Comparison of ENCODE assay signal across 13 cellular contexts in genomic region chrX:102765794-102766193, GRCh38. TPM values are rescaled to one million over a fixed set of nuclear protein-coding genes. Genes with fewer than 3 reads are reported as not detected.
DNase-seq lines count a peak whose midpoint lies in the region; ATAC-seq, FAIRE-seq and TF ChIP-seq lines count a peak whose summit lies in the region.
"Had no signal": no experiment of that assay in that cellular context is flagged by ENCODE, and none has a peak within 500 bp of the region (broad histone marks: within the 10 kb centered on the region; RNA-seq: fewer than 3 reads in every experiment).

No MANE protein-coding gene starts in this region.

- H3K4me3 ChIP-seq in gastrocnemius medialis = no peak overlapping the region
- no peak overlapping the region for H3K4me3 ChIP-seq in small intestine (ENCODE audit: low read depth in 1 of 2, low read length in 2 of 2)
- H3K4me3 ChIP-seq: SJCRH30 had no signal

- no peak for TF ChIP-seq CTCF in gastrocnemius medialis (IDR thresholded peaks at IDR 0.05 in 4 of 5, conservative IDR thresholded peaks at IDR 0.05 in 1 of 5)

- H3K27ac Mint-ChIP-seq in stimulated activated naive B cell treated with anti-CD40 and anti-IgM and Interleukin-4, amounts not matched to agents 10 μg/mL and 1 μg/mL and 100 μg/mL, for 72 hours = no peak overlapping the region
- H3K27ac Mint-ChIP-seq: stimulated activated effector memory CD8-positive, alpha-beta T cell treated with anti-CD3 and anti-CD28 coated beads, Interleukin-12 subunit alpha, Interleukin-12 subunit beta, amount 100 ng/mL, for 72 hours had no signal

- H3K27ac ChIP-seq in gastrocnemius medialis (peak overlapping the region; percentile 10 to 49 (median 28)), small intestine (ENCODE audit: low read depth in 1 of 2, low read length in 1 of 2) (no peak overlapping the region)
- H3K27ac ChIP-seq: SJCRH30 had no signal

- H3K9me3 ChIP-seq in gastrocnemius medialis = no peaks in the 10 kb centered on the region
- H3K9me3 ChIP-seq in small intestine (ENCODE audit: control insufficient read depth, low read depth) = no peaks in the 10 kb centered on the region
- H3K9me3 ChIP-seq: SJCRH30 had no signal

- no peaks in the 10 kb centered on the region for H3K36me3 ChIP-seq in gastrocnemius medialis
- H3K36me3 ChIP-seq in small intestine (ENCODE audit: control insufficient read depth in 2 of 2, insufficient read depth in 2 of 2, low read length in 2 of 2) = no peaks in the 10 kb centered on the region
- H3K36me3 ChIP-seq: SJCRH30 had no signal

- peak in 1 of 2 donors; percentile 52 for ATAC-seq in gastrocnemius medialis
- ATAC-seq in stimulated activated naive B cell treated with anti-CD40 and anti-IgM and Interleukin-4, amounts not matched to agents 10 μg/mL and 1 μg/mL and 100 μg/mL, for 72 hours (replicated peaks) = no peak
- ATAC-seq: stimulated activated effector memory CD8-positive, alpha-beta T cell treated with anti-CD3 and anti-CD28 coated beads, Interleukin-12 subunit alpha, Interleukin-12 subunit beta, amount 100 ng/mL, for 72 hours had no signal

- intact Hi-C loops in gastrocnemius medialis (cut with DNase I; ENCODE audit: low total_unique reads) = no loop called here

- peak; percentile 64 for DNase-seq in EL
- peak; percentile 90 for DNase-seq in NCI-H446 treated with DMSO at 0.1 percent for 48 hours (lab: John Stamatoyannopoulos, UW)
- peak; percentile 74 for DNase-seq in fibroblast of gingiva (ENCODE audit: low read depth)
- DNase-seq in gastrocnemius medialis = peak in 1 of 2 donors; percentile 12
- DNase-seq in DMS153 treated with DMSO at 0.1 percent for 48 hours (lab: John Stamatoyannopoulos, UW; ENCODE audit: unreplicated experiment) = no peak
- DNase-seq in NCI-H2227 treated with DMSO at 0.1 percent for 48 hours (lab: John Stamatoyannopoulos, UW) = no peak
- DNase-seq in stimulated activated naive B cell treated with anti-CD40 and anti-IgM and Interleukin-4, amounts not matched to agents 10 μg/mL and 1 μg/mL and 100 μg/mL, for 72 hours = no peak
- no peak for DNase-seq in small intestine
- DNase-seq: activated T-cell treated with anti-CD3 and anti-CD28 coated beads, Interleukin-2, amount 50 U/mL, for 48 hours; NCI-H748 treated with DMSO at 0.1 percent for 48 hours; SJCRH30 had no signal

- no peaks in the 10 kb centered on the region for H3K36me3 Mint-ChIP-seq in stimulated activated naive B cell treated with anti-CD40 and anti-IgM and Interleukin-4, amounts not matched to agents 10 μg/mL and 1 μg/mL and 100 μg/mL, for 72 hours
- H3K36me3 Mint-ChIP-seq: brain had no signal

- H3K9me3 Mint-ChIP-seq in stimulated activated naive B cell treated with anti-CD40 and anti-IgM and Interleukin-4, amounts not matched to agents 10 μg/mL and 1 μg/mL and 100 μg/mL, for 72 hours = no peaks in the 10 kb centered on the region
- H3K9me3 Mint-ChIP-seq: brain; stimulated activated effector memory CD8-positive, alpha-beta T cell treated with anti-CD3 and anti-CD28 coated beads, Interleukin-12 subunit alpha, Interleukin-12 subunit beta, amount 100 ng/mL, for 72 hours had no signal

- whole genome bisulfite sequencing in small intestine, 3 donors = 53 to 73% (median 70%) methylated on average over 3 of the region's 3 CpGs

- no peaks in the 10 kb centered on the region for H3K27me3 Mint-ChIP-seq in stimulated activated naive B cell treated with anti-CD40 and anti-IgM and Interleukin-4, amounts not matched to agents 10 μg/mL and 1 μg/mL and 100 μg/mL, for 72 hours

- TF ChIP-seq POLR2A in gastrocnemius medialis (IDR thresholded peaks at IDR 0.05) = no peak

- H3K4me1 ChIP-seq in gastrocnemius medialis = peaks cover 0 to 7% of the 10 kb centered on the region in 2 donors
- H3K4me1 ChIP-seq in small intestine (ENCODE audit: control insufficient read depth in 2 of 2, insufficient read depth in 1 of 2, low read depth in 1 of 2, low read length in 1 of 2) = no peaks in the 10 kb centered on the region
- H3K4me1 ChIP-seq: SJCRH30 had no signal

- H3K4me3 Mint-ChIP-seq in stimulated activated naive B cell treated with anti-CD40 and anti-IgM and Interleukin-4, amounts not matched to agents 10 μg/mL and 1 μg/mL and 100 μg/mL, for 72 hours = no peak overlapping the region
- H3K4me3 Mint-ChIP-seq: stimulated activated effector memory CD8-positive, alpha-beta T cell treated with anti-CD3 and anti-CD28 coated beads, Interleukin-12 subunit alpha, Interleukin-12 subunit beta, amount 100 ng/mL, for 72 hours had no signal

- no peaks in the 10 kb centered on the region for H3K27me3 ChIP-seq in gastrocnemius medialis
- no peaks in the 10 kb centered on the region for H3K27me3 ChIP-seq in small intestine (ENCODE audit: control insufficient read depth in 2 of 2, insufficient read depth in 2 of 2, low read length in 2 of 2)
- H3K27me3 ChIP-seq: SJCRH30 had no signal

- in situ Hi-C loops in gastrocnemius medialis (cut with MboI; ENCODE audit: low sequenced_read_pairs in 4 of 4) = no loop called here

- FAIRE-seq in small intestine (lab: Jason Lieb, UNC) = no peak

- H3K4me1 Mint-ChIP-seq in stimulated activated naive B cell treated with anti-CD40 and anti-IgM and Interleukin-4, amounts not matched to agents 10 μg/mL and 1 μg/mL and 100 μg/mL, for 72 hours = peaks cover 5 to 8% of the 10 kb centered on the region in 2 donors

RNA-seq across cellular contexts. Expression of gene GPRASP3, which starts 45.3 kb away (rescaled TPM):
- 1 to 10 TPM; 1.4 to 3.4 (median 2.7) TPM for total RNA-seq in gastrocnemius medialis
- polyA plus RNA-seq in small intestine = 1 to 10 TPM in 2 of 3 donors, under 1 TPM in 1; 0.81 to 1.7 (median 1.3) TPM

RNA-seq across cellular contexts. Expression of gene GPRASP2, which starts 53.5 kb away (rescaled TPM):
- total RNA-seq in gastrocnemius medialis = 1 to 10 TPM in 3 of 4 donors, under 1 TPM in 1; 0.80 to 3.6 (median 2.1) TPM
- 1 to 10 TPM in 2 of 3 donors, under 1 TPM in 1; 0.45 to 5.6 (median 1.1) TPM for polyA plus RNA-seq in small intestine

Comparison
In these comparisons a context has a peak if more than half of its experiments do, and no peak if none do; other contexts are left out.
1. DNase-seq: peak in EL (single experiment), NCI-H446 treated with DMSO at 0.1 percent for 48 hours (single experiment) and fibroblast of gingiva (single experiment); none in DMS153 treated with DMSO at 0.1 percent for 48 hours (single experiment), NCI-H2227 treated with DMSO at 0.1 percent for 48 hours (single experiment), stimulated activated naive B cell treated with anti-CD40 and anti-IgM and Interleukin-4, amounts not matched to agents 10 μg/mL and 1 μg/mL and 100 μg/mL, for 72 hours (single experiment) and small intestine (single experiment).
2. H3K27ac ChIP-seq: peak in gastrocnemius medialis (4 of 4); none in small intestine (0 of 2).